21 cellular contexts compared by ENCODE assay signal in genomic region chr12:104094284-104094683, GRCh38.
"Had no signal": no experiment of that assay in that cellular context is flagged by ENCODE, and none has a peak within 500 bp of the region (broad histone marks: within the 10 kb centered on the region; RNA-seq: fewer than 3 reads in every experiment).

No MANE protein-coding gene starts in this region.

- H3K27me3 Mint-ChIP-seq: brain; dendritic cell treated with granulocyte-macrophage colony-stimulating factor and Interleukin-4, amounts not matched to agents 40 ng/mL and 50 ng/mL, for 4 days; effector memory CD8-positive, alpha-beta T cell; progenitor cell of endocrine pancreas; stimulated activated naive CD8-positive, alpha-beta T cell treated with anti-CD3 and anti-CD28 coated beads, Interleukin-15, Interleukin-2, amounts not matched to agents 100 ng/mL and 50 ng/mL, for 24 hours had no signal

- H3K4me1 Mint-ChIP-seq: brain had no signal

- FAIRE-seq: kidney, TTC549, urothelium cell line had no signal

- H3K4me1 ChIP-seq: esophagus squamous epithelium, foreskin keratinocyte, left lung, tibial nerve had no signal

- H3K27me3 ChIP-seq: esophagus squamous epithelium, foreskin keratinocyte, left lung, tibial nerve had no signal

- H3K4me3 ChIP-seq: esophagus squamous epithelium, left lung, skin epidermis, tibial nerve had no signal

- H3K9me3 ChIP-seq: esophagus squamous epithelium, left lung, tibial nerve had no signal

- ATAC-seq: activated naive CD4-positive, alpha-beta T cell treated with anti-CD3 and anti-CD28 coated beads, Interleukin-2, amount 50 U/mL, for 72 hours; effector memory CD8-positive, alpha-beta T cell; foreskin keratinocyte; left lung had no signal

- H3K27ac ChIP-seq: esophagus squamous epithelium, foreskin keratinocyte, left lung, skin epidermis, tibial nerve had no signal

- H3K27ac Mint-ChIP-seq: activated naive CD4-positive, alpha-beta T cell treated with anti-CD3 and anti-CD28 coated beads, Interleukin-2, amount 50 U/mL, for 72 hours; brain; dendritic cell treated with granulocyte-macrophage colony-stimulating factor and Interleukin-4, amounts not matched to agents 40 ng/mL and 50 ng/mL, for 4 days; effector memory CD8-positive, alpha-beta T cell; stimulated activated naive CD8-positive, alpha-beta T cell treated with anti-CD3 and anti-CD28 coated beads, Interleukin-15, Interleukin-2, amounts not matched to agents 100 ng/mL and 50 ng/mL, for 24 hours; T-helper 2 cell treated with Interferon-gamma antibody and Interleukin-4, amounts not matched to agents 5 μg/mL and 100 μg/mL, for 36 hours had no signal

- H3K4me3 Mint-ChIP-seq: brain; dendritic cell treated with granulocyte-macrophage colony-stimulating factor and Interleukin-4, amounts not matched to agents 40 ng/mL and 50 ng/mL, for 4 days; effector memory CD8-positive, alpha-beta T cell; stimulated activated naive CD8-positive, alpha-beta T cell treated with anti-CD3 and anti-CD28 coated beads, Interleukin-15, Interleukin-2, amounts not matched to agents 100 ng/mL and 50 ng/mL, for 24 hours; T-helper 2 cell treated with Interferon-gamma antibody and Interleukin-4, amounts not matched to agents 5 μg/mL and 100 μg/mL, for 36 hours had no signal

- H3K9me3 Mint-ChIP-seq: activated naive CD4-positive, alpha-beta T cell treated with anti-CD3 and anti-CD28 coated beads, Interleukin-2, amount 50 U/mL, for 72 hours; brain; dendritic cell treated with granulocyte-macrophage colony-stimulating factor and Interleukin-4, amounts not matched to agents 40 ng/mL and 50 ng/mL, for 4 days; effector memory CD8-positive, alpha-beta T cell; stimulated activated naive CD8-positive, alpha-beta T cell treated with anti-CD3 and anti-CD28 coated beads, Interleukin-15, Interleukin-2, amounts not matched to agents 100 ng/mL and 50 ng/mL, for 24 hours; T-helper 2 cell treated with Interferon-gamma antibody and Interleukin-4, amounts not matched to agents 5 μg/mL and 100 μg/mL, for 36 hours had no signal

- DNase-seq: activated CD4-positive, alpha-beta T cell treated with anti-CD3 and anti-CD28 coated beads, Interleukin-2, amount 50 U/mL, for 4 hours; activated gamma-delta T cell treated with Interleukin-2 at 50 U/mL for 16 hours; amniotic stem cell; effector memory CD8-positive, alpha-beta T cell; esophagus squamous epithelium; foreskin keratinocyte; glutamatergic neuron; kidney; left lung; midbrain; stimulated activated CD4-positive, alpha-beta T cell treated with anti-CD3 and anti-CD28 coated beads, Interleukin-2, amount 100 ng/mL, for 48 hours had no signal
